ENCODE assay signal across 22 cellular contexts in the genomic region with DNA sequence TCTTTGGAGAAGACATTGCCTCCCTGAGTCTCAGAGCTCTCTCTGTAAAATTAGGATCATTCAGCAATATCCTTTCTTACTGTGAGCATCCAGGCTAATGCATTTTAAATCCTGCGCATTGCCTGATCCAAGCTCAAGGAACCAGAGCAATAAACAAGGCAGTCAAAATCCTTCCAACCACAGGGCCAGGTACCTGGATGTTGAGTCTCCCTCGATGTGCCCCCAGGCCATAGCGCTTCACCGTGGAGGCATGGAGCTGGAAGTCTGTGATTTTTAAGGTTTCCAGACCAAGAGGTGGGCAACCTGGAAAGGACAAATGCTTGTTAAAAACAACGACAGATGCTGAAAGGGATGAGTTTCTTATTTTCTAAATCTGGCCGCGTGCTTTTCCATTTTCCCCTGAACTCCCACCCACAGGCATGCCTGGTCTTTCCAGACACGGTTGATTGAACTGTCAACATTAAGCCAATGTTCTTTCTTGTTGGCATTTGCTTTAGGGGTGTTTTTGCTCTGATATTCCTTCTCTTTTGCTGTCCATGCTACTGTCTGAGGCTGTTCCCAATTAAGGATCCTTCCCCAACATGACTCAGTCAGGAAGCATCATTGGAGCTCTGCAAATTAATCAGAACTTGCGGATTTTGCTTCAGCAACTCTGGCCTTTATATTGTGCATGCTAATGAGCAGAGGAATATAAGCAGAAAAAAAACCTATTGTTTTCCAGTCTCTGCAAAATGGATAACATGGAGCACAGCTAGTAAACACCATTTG. TPM values are rescaled to one million over a fixed set of nuclear protein-coding genes. Genes with fewer than 3 reads are reported as not detected.
DNase-seq lines count a peak whose midpoint lies in the region; ATAC-seq and TF ChIP-seq lines count a peak whose summit lies in the region.
"Had no signal": no experiment of that assay in that cellular context is flagged by ENCODE, and none has a peak within 500 bp of the region (broad histone marks: within the 10 kb centered on the region; RNA-seq: fewer than 3 reads in every experiment).

No MANE protein-coding gene starts in this region.

- peak overlapping the region; percentile 42 for H3K27ac ChIP-seq in angular gyrus (ENCODE audit: low read depth, low read length)
- no peak overlapping the region for H3K27ac ChIP-seq in CD8-positive, alpha-beta T cell (ENCODE audit: low read depth, low read length)
- H3K27ac ChIP-seq: gastrocnemius medialis, uterus, VCaP had no signal

- H3K9me3 Mint-ChIP-seq in CD8-positive, alpha-beta T cell: no peaks in the 10 kb centered on the region
- H3K9me3 Mint-ChIP-seq: activated CD4-positive, alpha-beta T cell treated with anti-CD3 and anti-CD28 coated beads, Interleukin-2, amount 10 ng/mL, durations not matched to agents 24 days and 14 days; activated naive CD4-positive, alpha-beta T cell treated with anti-CD3 and anti-CD28 coated beads, Interleukin-2, amount 50 U/mL, for 24 hours; CD4-positive, CD25-positive, alpha-beta regulatory T cell; neural crest cell had no signal

- CTCF ChIA-PET in CD8-positive, alpha-beta T cell (lab: Charles Lee): no interaction called here

- H3K27me3 ChIP-seq in CD8-positive, alpha-beta T cell (ENCODE audit: insufficient read depth, low read length): no peaks in the 10 kb centered on the region
- H3K27me3 ChIP-seq: gastrocnemius medialis, uterus had no signal

- no peaks in the 10 kb centered on the region for H3K36me3 ChIP-seq in CD8-positive, alpha-beta T cell (ENCODE audit: insufficient read depth, low read length)
- H3K36me3 ChIP-seq: gastrocnemius medialis, uterus had no signal

- H3K4me3 Mint-ChIP-seq in CD8-positive, alpha-beta T cell: no peak overlapping the region
- H3K4me3 Mint-ChIP-seq: activated CD4-positive, alpha-beta T cell treated with anti-CD3 and anti-CD28 coated beads, Interleukin-2, amount 10 ng/mL, durations not matched to agents 24 days and 14 days; activated naive CD4-positive, alpha-beta T cell treated with anti-CD3 and anti-CD28 coated beads, Interleukin-2, amount 50 U/mL, for 24 hours; CD4-positive, CD25-positive, alpha-beta regulatory T cell; neural crest cell had no signal

- POLR2A ChIA-PET in CD8-positive, alpha-beta T cell (lab: Charles Lee): no interaction called here

- no peaks in the 10 kb centered on the region for H3K4me1 ChIP-seq in CD8-positive, alpha-beta T cell (ENCODE audit: insufficient read depth, low read length)
- H3K4me1 ChIP-seq: gastrocnemius medialis, uterus had no signal

- peaks cover 2% of the 10 kb centered on the region for H3K27me3 Mint-ChIP-seq in CD8-positive, alpha-beta T cell (ENCODE audit: low read depth)
- H3K27me3 Mint-ChIP-seq: activated CD4-positive, alpha-beta T cell treated with anti-CD3 and anti-CD28 coated beads, Interleukin-2, amount 10 ng/mL, durations not matched to agents 24 days and 14 days; activated naive CD4-positive, alpha-beta T cell treated with anti-CD3 and anti-CD28 coated beads, Interleukin-2, amount 50 U/mL, for 24 hours; CD4-positive, CD25-positive, alpha-beta regulatory T cell had no signal

- no peaks in the 10 kb centered on the region for H3K9me3 ChIP-seq in CD8-positive, alpha-beta T cell (ENCODE audit: low read length)
- H3K9me3 ChIP-seq: gastrocnemius medialis, uterus had no signal

- TF ChIP-seq CTCF in foreskin fibroblast (IDR thresholded peaks at IDR 0.05; ENCODE audit: low read depth, low read length): no peak
- no peak for TF ChIP-seq CTCF in CD8-positive, alpha-beta T cell (IDR thresholded peaks at IDR 0.05)

- no peak overlapping the region for H3K4me3 ChIP-seq in foreskin fibroblast (ENCODE audit: low read depth in 1 of 2, low read length in 2 of 2)
- no peak overlapping the region for H3K4me3 ChIP-seq in CD8-positive, alpha-beta T cell (ENCODE audit: low read depth, low read length)
- H3K4me3 ChIP-seq: gastrocnemius medialis, lung, uterus had no signal

- H3K36me3 Mint-ChIP-seq in CD8-positive, alpha-beta T cell: no peaks in the 10 kb centered on the region
- H3K36me3 Mint-ChIP-seq: activated naive CD4-positive, alpha-beta T cell treated with anti-CD3 and anti-CD28 coated beads, Interleukin-2, amount 50 U/mL, for 24 hours; CD4-positive, CD25-positive, alpha-beta regulatory T cell had no signal

- no peaks in the 10 kb centered on the region for H3K4me1 Mint-ChIP-seq in CD8-positive, alpha-beta T cell (ENCODE audit: low read depth)
- H3K4me1 Mint-ChIP-seq: activated CD4-positive, alpha-beta T cell treated with anti-CD3 and anti-CD28 coated beads, Interleukin-2, amount 10 ng/mL, durations not matched to agents 24 days and 14 days; activated naive CD4-positive, alpha-beta T cell treated with anti-CD3 and anti-CD28 coated beads, Interleukin-2, amount 50 U/mL, for 24 hours; CD4-positive, CD25-positive, alpha-beta regulatory T cell; neural crest cell had no signal

- no peak overlapping the region for H3K27ac Mint-ChIP-seq in CD8-positive, alpha-beta T cell
- H3K27ac Mint-ChIP-seq: activated CD4-positive, alpha-beta T cell treated with anti-CD3 and anti-CD28 coated beads, Interleukin-2, amount 10 ng/mL, durations not matched to agents 24 days and 14 days; activated naive CD4-positive, alpha-beta T cell treated with anti-CD3 and anti-CD28 coated beads, Interleukin-2, amount 50 U/mL, for 24 hours; CD4-positive, CD25-positive, alpha-beta regulatory T cell had no signal

- intact Hi-C loops in posterior cingulate gyrus (cut with DNase I): no loop called here
- intact Hi-C loops in CD8-positive, alpha-beta T cell (cut with DNase I, micrococcal nuclease): no loop called here

- no peak for ATAC-seq in CD8-positive, alpha-beta T cell
- ATAC-seq: gastrocnemius medialis, Right ventricle myocardium inferior had no signal

- DNase-seq in EH (ENCODE audit: low read depth) (peak; percentile 61), foreskin fibroblast (peak; percentile 44 to 48), stromal cell of bone marrow (ENCODE audit: low read depth) (peak; percentile 7), posterior cingulate gyrus (no peak), SKM-1 treated with dmso at 0.1 percent for 144 hours (lab: John Stamatoyannopoulos, UW; ENCODE audit: unreplicated experiment) (no peak)
- DNase-seq in CD8-positive, alpha-beta T cell: no peak
- no peak for DNase-seq in NK-92 treated with Interleukin-12 subunit alpha and Interleukin-12 subunit beta, amount 100 ng/mL, for 24 hours (lab: John Stamatoyannopoulos, UW)
- DNase-seq: activated CD4-positive, alpha-beta T cell treated with anti-CD3 and anti-CD28 coated beads, Interleukin-2, amount 10 ng/mL, durations not matched to agents 24 days and 14 days; CD4-positive, CD25-positive, alpha-beta regulatory T cell; central memory CD4-positive, alpha-beta T cell; gastrocnemius medialis; NCI-H1105; NCI-H2029 treated with DMSO at 0.1 percent for 48 hours; OCI-M1; uterus had no signal

RNA-seq across cellular contexts. Expression of a gene that starts 29.0 kb away (rescaled TPM):
- total RNA-seq in CD8-positive, alpha-beta T cell: not detected
- total RNA-seq: activated CD4-positive, alpha-beta T cell treated with anti-CD3 and anti-CD28 coated beads, Interleukin-2, amount 10 ng/mL, durations not matched to agents 24 days and 14 days; CD4-positive, CD25-positive, alpha-beta regulatory T cell; M059J; neural crest cell had no signal

Comparison
In these comparisons a context has a peak if more than half of its experiments do, and no peak if none do; other contexts are left out.
1. DNase-seq: peak in EH (single experiment), foreskin fibroblast (2 of 2) and stromal cell of bone marrow (single experiment); none in posterior cingulate gyrus (0 of 10), CD8-positive, alpha-beta T cell (0 of 7), NK-92 treated with Interleukin-12 subunit alpha and Interleukin-12 subunit beta, amount 100 ng/mL, for 24 hours (single experiment) and SKM-1 treated with dmso at 0.1 percent for 144 hours (single experiment).